1 cellular context compared by ENCODE assay signal in the genomic region with DNA sequence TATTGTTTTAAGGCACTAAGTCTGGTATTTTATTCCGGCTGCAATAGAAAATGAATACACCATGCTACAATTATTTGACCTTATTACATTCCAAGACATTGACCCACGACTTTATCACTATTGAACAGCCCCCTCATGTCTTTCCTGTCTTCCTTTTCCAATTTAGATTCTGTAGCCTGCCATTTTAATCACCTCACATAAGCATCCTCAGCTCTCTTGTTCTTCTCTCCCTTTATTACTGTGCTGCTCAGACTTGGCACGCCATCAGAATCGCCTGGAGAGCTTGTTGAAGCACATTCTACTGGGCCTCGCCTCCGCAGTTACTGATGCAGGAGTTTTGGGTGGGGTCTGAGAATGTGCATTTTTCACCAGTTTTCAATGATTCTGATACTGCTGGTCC.
TF ChIP-seq lines count a peak whose summit lies in the region.

No MANE protein-coding gene starts in this region.

TF ChIP-seq in endothelial cell of umbilical vein, 7 proteins besides CTCF, POLR2A, EP300 and RAD21:
- TF ChIP-seq JUN (IDR thresholded peaks at IDR 0.05; ENCODE audit: borderline replicate concordance, insufficient read depth, insufficient read length, low read depth) (peak; percentile 70), POLR2AphosphoS5 (IDR thresholded peaks at IDR 0.05; ENCODE audit: insufficient read depth, low read depth, low read length) (no peak), GATA2 (IDR thresholded peaks at IDR 0.05; ENCODE audit: insufficient read depth, insufficient read length, low read depth, low read length) (peak; percentile 15), MYC (IDR thresholded peaks at IDR 0.05; ENCODE audit: low read depth, low read length) (no peak), EZH2 (IDR thresholded peaks at IDR 0.05; ENCODE audit: borderline replicate concordance, low read depth, low read length, severe bottlenecking) (no peak), FOS (IDR thresholded peaks at IDR 0.05; ENCODE audit: borderline replicate concordance, insufficient read depth, low read length) (no peak)
- TF ChIP-seq, protein P1, sequence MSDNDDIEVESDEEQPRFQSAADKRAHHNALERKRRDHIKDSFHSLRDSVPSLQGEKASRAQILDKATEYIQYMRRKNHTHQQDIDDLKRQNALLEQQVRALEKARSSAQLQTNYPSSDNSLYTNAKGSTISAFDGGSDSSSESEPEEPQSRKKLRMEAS (IDR thresholded peaks at IDR 0.05; ENCODE audit: insufficient read depth, insufficient read length): no peak
